Comparison of ENCODE assay signal across 8 cellular contexts in genomic region chr18:44679912-44680270, GRCh38. TPM values are rescaled to one million over a fixed set of nuclear protein-coding genes. Genes with fewer than 3 reads are reported as not detected.
DNase-seq lines count a peak whose midpoint lies in the region; ATAC-seq and TF ChIP-seq lines count a peak whose summit lies in the region.

No MANE protein-coding gene starts in this region.

- H3K36me3 ChIP-seq in GM06990 (ENCODE audit: control insufficient read depth, insufficient read depth, low read length) (no peaks in the 10 kb centered on the region), SJCRH30 (no peaks in the 10 kb centered on the region)

- peak overlapping the region; percentile 66 for H3K4me3 ChIP-seq in GM06990 (replicated peaks; ENCODE audit: low read depth, low read length)
- peak overlapping the region; percentile 88 for H3K4me3 ChIP-seq in SJCRH30

- TF ChIP-seq CTCF in GM06990 (IDR thresholded peaks at IDR 0.05; ENCODE audit: insufficient read depth, low read length, poor library complexity, severe bottlenecking): no peak

- H3K4me1 ChIP-seq in SJCRH30: peaks cover 5% of the 10 kb centered on the region

- no peaks in the 10 kb centered on the region for H3K9me3 ChIP-seq in SJCRH30 (replicated peaks)

- ATAC-seq in HG02938 (IDR thresholded peaks at IDR 0.05; ENCODE audit: unreplicated experiment): no peak

- H3K27ac ChIP-seq in SJCRH30 (peak overlapping the region; percentile 79; the same call in 1 of the 2 replicates), layer of hippocampus (ENCODE audit: low read depth, low read length) (peak overlapping the region; percentile 62)

- DNase-seq in GM06990 (ENCODE audit: extremely low read depth, insufficient read length) (no peak), HS-27A (ENCODE audit: low read depth) (peak; percentile 12), SJCRH30 (peak; percentile 50 to 65), cerebellar cortex (ENCODE audit: low spot score) (peak; percentile 47), OCI-M1 (lab: John Stamatoyannopoulos, UW) (no peak)
- peak; percentile 35 to 37 for DNase-seq in stimulated activated CD4-positive, alpha-beta T cell treated with anti-CD3 and anti-CD28 coated beads, Interleukin-2, amount 100 ng/mL, for 48 hours

- H3K27me3 ChIP-seq in GM06990 (replicated peaks; ENCODE audit: control insufficient read depth, insufficient read depth, low read length): no peaks in the 10 kb centered on the region
- H3K27me3 ChIP-seq in SJCRH30: no peaks in the 10 kb centered on the region
- no peaks in the 10 kb centered on the region for H3K27me3 ChIP-seq in layer of hippocampus (ENCODE audit: control insufficient read depth, insufficient read depth, low read length)

RNA-seq across cellular contexts. Expression of gene SETBP1, which starts 0.8 kb away (rescaled TPM):
- 10.5 and 11.9 TPM in 2 replicates for total RNA-seq in SJCRH30 (2014; rRNA removed; shearing (Covaris generic))

Comparison
In these comparisons a context has a peak if more than half of its experiments do, and no peak if none do; other contexts are left out.
1. DNase-seq: peak in HS-27A (single experiment), SJCRH30 (2 of 2), cerebellar cortex (single experiment) and stimulated activated CD4-positive, alpha-beta T cell treated with anti-CD3 and anti-CD28 coated beads, Interleukin-2, amount 100 ng/mL, for 48 hours (2 of 2); none in GM06990 (single experiment) and OCI-M1 (single experiment).